In genomic region chr16:31460582-31461002, GRCh38 we compare ENCODE assay signal across 9 cellular contexts. TPM values are rescaled to one million over a fixed set of nuclear protein-coding genes. Genes with fewer than 3 reads are reported as not detected.
DNase-seq lines count a peak whose midpoint lies in the region; ATAC-seq and TF ChIP-seq lines count a peak whose summit lies in the region.
"Had no signal": no experiment of that assay in that cellular context is flagged by ENCODE, and none has a peak within 500 bp of the region (broad histone marks: within the 10 kb centered on the region; RNA-seq: fewer than 3 reads in every experiment).

No MANE protein-coding gene starts in this region.

- no peaks in the 10 kb centered on the region for H3K9me3 ChIP-seq in stomach

- TF ChIP-seq POLR2A in stomach (IDR thresholded peaks at IDR 0.05): no peak

- H3K4me1 Mint-ChIP-seq in activated naive CD8-positive, alpha-beta T cell treated with anti-CD3 and anti-CD28 coated beads for 36 hours: peaks cover 31% of the 10 kb centered on the region
- H3K4me1 Mint-ChIP-seq in immature natural killer cell: peaks cover 39 to 44% of the 10 kb centered on the region in 2 donors

- peak overlapping the region; percentile 68 to 89 (median 84) for H3K4me3 ChIP-seq in stomach

- peak overlapping the region; percentile 91 for H3K4me3 Mint-ChIP-seq in activated naive CD8-positive, alpha-beta T cell treated with anti-CD3 and anti-CD28 coated beads for 36 hours
- H3K4me3 Mint-ChIP-seq in immature natural killer cell: peak overlapping the region; percentile 91 to 96 (median 94)

- H3K36me3 Mint-ChIP-seq in activated naive CD8-positive, alpha-beta T cell treated with anti-CD3 and anti-CD28 coated beads for 36 hours: peaks cover 32% of the 10 kb centered on the region
- H3K36me3 Mint-ChIP-seq in immature natural killer cell: peaks cover 5 to 12% (median 10%) of the 10 kb centered on the region in 3 donors

- no peaks in the 10 kb centered on the region for H3K27me3 Mint-ChIP-seq in activated naive CD8-positive, alpha-beta T cell treated with anti-CD3 and anti-CD28 coated beads for 36 hours
- peaks cover 2 to 16% (median 3%) of the 10 kb centered on the region in 3 donors for H3K27me3 Mint-ChIP-seq in immature natural killer cell (ENCODE audit: low read depth in 3 of 3)

- H3K36me3 ChIP-seq in stomach: peaks cover 30 to 43% (median 40%) of the 10 kb centered on the region in 4 donors

- H3K9me3 Mint-ChIP-seq in activated naive CD8-positive, alpha-beta T cell treated with anti-CD3 and anti-CD28 coated beads for 36 hours: no peaks in the 10 kb centered on the region
- no peaks in the 10 kb centered on the region for H3K9me3 Mint-ChIP-seq in immature natural killer cell

- peak in 5 of 7 experiments; percentile 6 to 58 (median 43) for TF ChIP-seq CTCF in stomach (IDR thresholded peaks at IDR 0.05)

- TF ChIP-seq EP300 in stomach (IDR thresholded peaks at IDR 0.05): no peak

- H3K27ac Mint-ChIP-seq in activated naive CD8-positive, alpha-beta T cell treated with anti-CD3 and anti-CD28 coated beads for 36 hours: peak overlapping the region; percentile 94
- peak overlapping the region; percentile 90 to 97 (median 96) for H3K27ac Mint-ChIP-seq in immature natural killer cell

- H3K27me3 ChIP-seq in stomach: no peaks in the 10 kb centered on the region

- peak; percentile 55 for DNase-seq in DMS53 (lab: John Stamatoyannopoulos, UW)
- DNase-seq in DMS53 treated with DMSO at 0.1 percent for 48 hours (lab: John Stamatoyannopoulos, UW; ENCODE audit: unreplicated experiment): no peak
- DNase-seq in MV-4-11 (lab: John Stamatoyannopoulos, UW): peak; percentile 42
- DNase-seq in activated naive CD8-positive, alpha-beta T cell treated with anti-CD3 and anti-CD28 coated beads for 36 hours: no peak
- peak; percentile 34 to 43 (median 37) for DNase-seq in immature natural killer cell
- DNase-seq in stomach: no peak
- DNase-seq in iPS-NIHi11 (ENCODE audit: low spot score): no peak

- WGBS in stomach, 5 donors: 44 to 49% (median 46%) methylated on average over 8 of the region's 8 CpGs

- intact Hi-C loops in stomach (cut with DNase I; ENCODE audit: low total_unique reads): no loop called here

- H3K4me1 ChIP-seq in stomach: peaks cover 32 to 48% (median 39%) of the 10 kb centered on the region in 4 donors

- no peak for ATAC-seq in esophagus mucosa

- H3K27ac ChIP-seq in stomach: peak overlapping the region in 4 of 5 donors; percentile 99 to 100 (median 100)

RNA-seq across cellular contexts. Expression of gene ARMC5, which starts 1.3 kb away (rescaled TPM):
- total RNA-seq in activated naive CD8-positive, alpha-beta T cell treated with anti-CD3 and anti-CD28 coated beads for 36 hours: 10 to 100 TPM; 13.7 to 14.3 TPM
- polyA plus RNA-seq in immature natural killer cell (10 to 100 TPM; 11.1 to 16.2 (median 14.2) TPM), stomach (10 to 100 TPM in 2 of 3 donors, 1 to 10 TPM in 1; 6.7 to 13.0 (median 11.3) TPM)
- total RNA-seq in stomach (10 to 100 TPM in 2 of 5 donors, 1 to 10 TPM in 2, not detected in 1; 2.6 to 29.8 (median 15.1) TPM), esophagus mucosa (9.4 TPM)

RNA-seq across cellular contexts. Expression of gene TGFB1I1, which starts 11.4 kb away (rescaled TPM):
- total RNA-seq in activated naive CD8-positive, alpha-beta T cell treated with anti-CD3 and anti-CD28 coated beads for 36 hours: under 1 TPM; 0.32 to 0.49 TPM
- polyA plus RNA-seq in immature natural killer cell: under 1 TPM in 2 of 3 donors, not detected in 1; 0.32 to 0.53 TPM
- 10 to 100 TPM; 36.0 to 84.0 (median 63.1) TPM for total RNA-seq in stomach
- polyA plus RNA-seq in stomach: 10 to 100 TPM; 44.8 to 49.3 (median 49.1) TPM
- 4.3 TPM for total RNA-seq in esophagus mucosa

RNA-seq across cellular contexts. Expression of gene ZNF843, which starts 18.0 kb away (rescaled TPM):
- total RNA-seq in activated naive CD8-positive, alpha-beta T cell treated with anti-CD3 and anti-CD28 coated beads for 36 hours: under 1 TPM in 1 of 2 experiments, not detected in 1; 0.12 TPM
- polyA plus RNA-seq in immature natural killer cell: under 1 TPM in 2 of 3 donors, not detected in 1; 0.10 to 0.17 TPM
- under 1 TPM in 2 of 5 donors, not detected in 3; 0.18 to 0.45 TPM for total RNA-seq in stomach
- under 1 TPM; 0.15 to 0.37 (median 0.31) TPM for polyA plus RNA-seq in stomach
- 0.32 TPM for total RNA-seq in esophagus mucosa
- total RNA-seq: Daoy had no signal

RNA-seq across cellular contexts. Expression of gene SLC5A2, which starts 22.3 kb away (rescaled TPM):
- total RNA-seq in activated naive CD8-positive, alpha-beta T cell treated with anti-CD3 and anti-CD28 coated beads for 36 hours: under 1 TPM in 1 of 2 experiments, not detected in 1; 0.08 TPM
- polyA plus RNA-seq in immature natural killer cell: 1 to 10 TPM in 1 of 3 donors, under 1 TPM in 1, not detected in 1; 0.72 to 1.9 TPM
- not detected for total RNA-seq in stomach
- 1 to 10 TPM in 1 of 3 donors, under 1 TPM in 2; 0.62 to 1.8 (median 0.76) TPM for polyA plus RNA-seq in stomach
- total RNA-seq in esophagus mucosa: 0.12 TPM
- total RNA-seq: Daoy had no signal

RNA-seq across cellular contexts. Expression of gene COX6A2, which starts 32.4 kb away (rescaled TPM):
- total RNA-seq in activated naive CD8-positive, alpha-beta T cell treated with anti-CD3 and anti-CD28 coated beads for 36 hours: not detected
- polyA plus RNA-seq in immature natural killer cell (1 to 10 TPM in 2 of 3 donors, not detected in 1; 1.5 to 1.8 TPM), stomach (1 to 10 TPM in 2 of 3 donors, not detected in 1; 1.4 to 8.2 TPM)
- total RNA-seq in stomach (not detected), esophagus mucosa (0.48 TPM)
- total RNA-seq: Daoy had no signal

Comparison
In these comparisons a context has a peak if more than half of its experiments do, and no peak if none do; other contexts are left out.
1. DNase-seq: peak in DMS53 (single experiment), MV-4-11 (single experiment) and immature natural killer cell (3 of 3); none in DMS53 treated with DMSO at 0.1 percent for 48 hours (single experiment), activated naive CD8-positive, alpha-beta T cell treated with anti-CD3 and anti-CD28 coated beads for 36 hours (single experiment), stomach (single experiment) and iPS-NIHi11 (single experiment).